Comparison of ENCODE assay signal across 8 cellular contexts in the genomic region with DNA sequence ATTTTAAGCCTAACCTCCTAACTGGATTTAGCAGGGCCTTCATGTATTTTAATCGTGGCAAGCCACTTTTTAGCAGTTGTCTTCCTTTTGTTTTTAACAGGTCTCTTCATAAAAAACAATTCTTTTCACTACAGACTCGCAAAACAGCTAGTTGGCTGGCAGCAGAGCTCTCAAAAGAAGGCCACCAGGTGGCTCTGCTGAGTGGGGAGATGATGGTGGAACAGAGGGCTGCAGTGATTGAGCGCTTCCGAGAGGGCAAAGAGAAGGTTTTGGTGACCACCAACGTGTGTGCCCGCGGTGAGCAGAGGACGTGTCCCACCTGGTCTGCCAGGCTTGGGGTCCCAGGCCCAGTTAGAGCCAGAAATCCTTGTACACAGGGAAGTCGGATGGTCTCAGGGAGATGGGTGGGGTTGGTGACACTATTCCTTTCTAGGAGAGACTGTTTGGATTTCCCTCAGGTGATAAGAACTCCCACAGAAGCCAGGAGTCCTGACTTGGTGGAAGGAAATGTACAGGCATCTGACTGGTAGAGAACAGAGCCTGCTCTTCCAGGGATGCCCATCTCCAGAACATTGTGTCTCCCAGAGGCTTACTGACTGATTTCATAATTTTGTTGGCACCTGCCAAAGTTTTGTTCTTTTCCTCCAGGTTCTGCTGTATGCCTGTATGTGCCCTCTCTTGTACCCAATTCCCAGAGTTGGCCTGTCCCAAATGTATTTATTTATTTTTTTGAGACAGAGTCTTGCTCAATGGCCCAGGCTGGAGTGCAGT. TPM values are rescaled to one million over a fixed set of nuclear protein-coding genes. Genes with fewer than 3 reads are reported as not detected.
DNase-seq lines count a peak whose midpoint lies in the region; ATAC-seq and TF ChIP-seq lines count a peak whose summit lies in the region.

No MANE protein-coding gene starts in this region.

- 51 to 62% (median 59%) methylated on average over 9 of the region's 9 CpGs for WGBS in heart left ventricle, 4 donors

- H3K36me3 ChIP-seq in WERI-Rb-1: peaks cover 64% of the 10 kb centered on the region
- peaks cover 0 to 97% (median 85%) of the 10 kb centered on the region in 9 donors for H3K36me3 ChIP-seq in heart left ventricle

- no peak overlapping the region for H3K27ac Mint-ChIP-seq in stimulated activated naive CD8-positive, alpha-beta T cell treated with anti-CD3 and anti-CD28 coated beads, Interleukin-15, amount 100 ng/mL, for 72 hours

- no peaks in the 10 kb centered on the region for H3K27me3 Mint-ChIP-seq in activated T-cell treated with anti-CD3 and anti-CD28 coated beads, Interleukin-2, amount 50 U/mL, for 4 hours (ENCODE audit: low read depth)
- no peaks in the 10 kb centered on the region for H3K27me3 Mint-ChIP-seq in stimulated activated naive CD8-positive, alpha-beta T cell treated with anti-CD3 and anti-CD28 coated beads, Interleukin-15, amount 100 ng/mL, for 72 hours

- no peak for TF ChIP-seq POLR2A in heart left ventricle (IDR thresholded peaks at IDR 0.05)

- H3K9me3 Mint-ChIP-seq in activated T-cell treated with anti-CD3 and anti-CD28 coated beads, Interleukin-2, amount 50 U/mL, for 4 hours: no peaks in the 10 kb centered on the region
- H3K9me3 Mint-ChIP-seq in stimulated activated naive CD8-positive, alpha-beta T cell treated with anti-CD3 and anti-CD28 coated beads, Interleukin-15, amount 100 ng/mL, for 72 hours: no peaks in the 10 kb centered on the region

- no peak overlapping the region for H3K4me3 ChIP-seq in WERI-Rb-1 (ENCODE audit: low read depth, low read length)
- no peak overlapping the region for H3K4me3 ChIP-seq in heart left ventricle

- peak; percentile 13 for DNase-seq in activated T-cell treated with anti-CD3 and anti-CD28 coated beads, Interleukin-2, amount 50 U/mL, for 4 hours
- no peak for DNase-seq in activated T-cell treated with anti-CD3 and anti-CD28 coated beads for 4 hours
- DNase-seq in WERI-Rb-1: peak; percentile 28
- no peak for DNase-seq in heart left ventricle
- DNase-seq in stimulated activated naive CD8-positive, alpha-beta T cell treated with anti-CD3 and anti-CD28 coated beads, Interleukin-15, amount 100 ng/mL, for 72 hours: no peak

- H3K36me3 Mint-ChIP-seq in activated T-cell treated with anti-CD3 and anti-CD28 coated beads, Interleukin-2, amount 50 U/mL, for 4 hours (ENCODE audit: insufficient read depth): peaks cover 15% of the 10 kb centered on the region

- TF ChIP-seq CTCF in WERI-Rb-1 (IDR thresholded peaks at IDR 0.05; ENCODE audit: low read depth, low read length) (peak; percentile 48; the same call in 1 of the 2 replicates), heart left ventricle (IDR thresholded peaks at IDR 0.05) (peak; percentile 30 to 64 (median 46))

- H3K27ac ChIP-seq in WERI-Rb-1 (no peak overlapping the region), heart left ventricle (no peak overlapping the region)

- H3K4me1 ChIP-seq in heart left ventricle: no peaks in the 10 kb centered on the region

- ATAC-seq in activated T-cell treated with anti-CD3 and anti-CD28 coated beads, Interleukin-2, amount 50 U/mL, for 4 hours: no peak
- ATAC-seq in heart left ventricle (peak; percentile 60 to 73 (median 69)), GM21576 (IDR thresholded peaks at IDR 0.05; ENCODE audit: unreplicated experiment) (no peak), HG03175 (IDR thresholded peaks at IDR 0.05; ENCODE audit: unreplicated experiment) (no peak), GM21529 (IDR thresholded peaks at IDR 0.05; ENCODE audit: unreplicated experiment) (no peak)
- peak; percentile 52 for ATAC-seq in stimulated activated naive CD8-positive, alpha-beta T cell treated with anti-CD3 and anti-CD28 coated beads, Interleukin-15, amount 100 ng/mL, for 72 hours

- no peak overlapping the region for H3K4me3 Mint-ChIP-seq in activated T-cell treated with anti-CD3 and anti-CD28 coated beads, Interleukin-2, amount 50 U/mL, for 4 hours
- H3K4me3 Mint-ChIP-seq in stimulated activated naive CD8-positive, alpha-beta T cell treated with anti-CD3 and anti-CD28 coated beads, Interleukin-15, amount 100 ng/mL, for 72 hours: no peak overlapping the region

- intact Hi-C loops in heart left ventricle (cut with DNase I): loop anchor here in 3 of 10 donors (5.0 to 10.0 kb wide), 2 partner anchors 321 to 323 kb away; no protein-coding TSS in a partner anchor

- no peaks in the 10 kb centered on the region for H3K4me1 Mint-ChIP-seq in activated T-cell treated with anti-CD3 and anti-CD28 coated beads, Interleukin-2, amount 50 U/mL, for 4 hours (ENCODE audit: low read depth)
- no peaks in the 10 kb centered on the region for H3K4me1 Mint-ChIP-seq in stimulated activated naive CD8-positive, alpha-beta T cell treated with anti-CD3 and anti-CD28 coated beads, Interleukin-15, amount 100 ng/mL, for 72 hours

- H3K9me3 ChIP-seq in WERI-Rb-1 (ENCODE audit: severe bottlenecking): no peaks in the 10 kb centered on the region
- H3K9me3 ChIP-seq in heart left ventricle: no peaks in the 10 kb centered on the region

- H3K27me3 ChIP-seq in WERI-Rb-1 (ENCODE audit: insufficient read depth, low read depth, severe bottlenecking) (no peaks in the 10 kb centered on the region), heart left ventricle (no peaks in the 10 kb centered on the region)

RNA-seq across cellular contexts. Expression of gene DDX19A, which starts 14.9 kb away (rescaled TPM):
- 10 to 100 TPM; 77.5 to 86.6 (median 78.7) TPM for total RNA-seq in activated T-cell treated with anti-CD3 and anti-CD28 coated beads, Interleukin-2, amount 50 U/mL, for 4 hours
- total RNA-seq in heart left ventricle: 10 to 100 TPM; 19.9 to 32.0 (median 25.8) TPM
- 10 to 100 TPM; 13.7 to 30.2 TPM for polyA plus RNA-seq in heart left ventricle

RNA-seq across cellular contexts. Expression of gene DDX19B, which starts 32.8 kb away (rescaled TPM):
- total RNA-seq in activated T-cell treated with anti-CD3 and anti-CD28 coated beads, Interleukin-2, amount 50 U/mL, for 4 hours: 10 to 100 TPM; 19.7 to 24.4 (median 21.8) TPM
- total RNA-seq in heart left ventricle: 10 to 100 TPM; 16.9 to 34.2 (median 20.9) TPM
- 10 to 100 TPM; 13.0 to 18.1 TPM for polyA plus RNA-seq in heart left ventricle

RNA-seq across cellular contexts. Expression of gene AARS1, which starts 42.5 kb away (rescaled TPM):
- total RNA-seq in activated T-cell treated with anti-CD3 and anti-CD28 coated beads, Interleukin-2, amount 50 U/mL, for 4 hours: 100 to 1,000 TPM; 130 to 168 (median 139) TPM
- total RNA-seq in heart left ventricle: 10 to 100 TPM; 53.1 to 96.2 (median 63.2) TPM
- 10 to 100 TPM; 23.9 to 82.0 TPM for polyA plus RNA-seq in heart left ventricle

Comparison
In these comparisons a context has a peak if more than half of its experiments do, and no peak if none do; other contexts are left out.
1. DNase-seq: peak in activated T-cell treated with anti-CD3 and anti-CD28 coated beads, Interleukin-2, amount 50 U/mL, for 4 hours (single experiment) and WERI-Rb-1 (single experiment); none in activated T-cell treated with anti-CD3 and anti-CD28 coated beads for 4 hours (single experiment), heart left ventricle (0 of 5) and stimulated activated naive CD8-positive, alpha-beta T cell treated with anti-CD3 and anti-CD28 coated beads, Interleukin-15, amount 100 ng/mL, for 72 hours (0 of 2).
2. ATAC-seq: peak in heart left ventricle (4 of 4) and stimulated activated naive CD8-positive, alpha-beta T cell treated with anti-CD3 and anti-CD28 coated beads, Interleukin-15, amount 100 ng/mL, for 72 hours (single experiment); none in activated T-cell treated with anti-CD3 and anti-CD28 coated beads, Interleukin-2, amount 50 U/mL, for 4 hours (0 of 2), GM21576 (single experiment), HG03175 (single experiment) and GM21529 (single experiment).